Comparison of ENCODE assay signal across 20 cellular contexts in genomic region chr6:97060254-97060653, GRCh38.
DNase-seq lines count a peak whose midpoint lies in the region; ATAC-seq lines count a peak whose summit lies in the region.
"Had no signal": no experiment of that assay in that cellular context is flagged by ENCODE, and none has a peak within 500 bp of the region (broad histone marks: within the 10 kb centered on the region; RNA-seq: fewer than 3 reads in every experiment).

No MANE protein-coding gene starts in this region.

- H3K27ac Mint-ChIP-seq in activated CD4-positive, alpha-beta T cell treated with anti-CD3 and anti-CD28 coated beads, Interleukin-2, amount 10 ng/mL, durations not matched to agents 24 days and 14 days = no peak overlapping the region
- no peak overlapping the region for H3K27ac Mint-ChIP-seq in stimulated activated naive CD8-positive, alpha-beta T cell treated with anti-CD3 and anti-CD28 coated beads, Interleukin-15, amount 100 ng/mL, for 72 hours
- H3K27ac Mint-ChIP-seq: B cell; CD4-positive, alpha-beta T cell; CD8-positive, alpha-beta T cell had no signal

- peak; percentile 35 for ATAC-seq in stimulated activated naive CD8-positive, alpha-beta T cell treated with anti-CD3 and anti-CD28 coated beads, Interleukin-15, amount 100 ng/mL, for 72 hours
- no peak for ATAC-seq in stimulated activated naive CD8-positive, alpha-beta T cell treated with anti-CD3 and anti-CD28 coated beads, Interleukin-15, Interleukin-2, amounts not matched to agents 100 U/mL and 50 U/mL, for 24 hours
- no peak for ATAC-seq in GM21528 (IDR thresholded peaks at IDR 0.05; ENCODE audit: low FRiP score, unreplicated experiment)
- ATAC-seq: CD8-positive, alpha-beta T cell had no signal

- DNase-seq in activated CD4-positive, alpha-beta T cell treated with anti-CD3 and anti-CD28 coated beads, Interleukin-2, amount 10 ng/mL, durations not matched to agents 24 days and 14 days = peak; percentile 53
- DNase-seq in activated CD4-positive, alpha-beta T cell treated with anti-CD3 and anti-CD28 coated beads for 4 hours = no peak
- no peak for DNase-seq in stimulated activated naive CD8-positive, alpha-beta T cell treated with anti-CD3 and anti-CD28 coated beads, Interleukin-15, amount 100 ng/mL, for 72 hours
- no peak for DNase-seq in stimulated activated naive CD8-positive, alpha-beta T cell treated with anti-CD3 and anti-CD28 coated beads, Interleukin-15, Interleukin-2, amounts not matched to agents 100 U/mL and 50 U/mL, for 24 hours
- no peak for DNase-seq in substantia nigra (lab: John Stamatoyannopoulos, UW)
- DNase-seq in NCI-H446 (lab: John Stamatoyannopoulos, UW) = no peak
- DNase-seq: Caco-2; Calu3; CD4-positive, alpha-beta T cell; CD8-positive, alpha-beta T cell; DMS79; DND-41; EL; GDM1 had no signal

- H3K27ac ChIP-seq in substantia nigra (ENCODE audit: low read depth, low read length, poor library complexity, severe bottlenecking) = peak overlapping the region; percentile 49
- H3K27ac ChIP-seq: 22Rv1; A549; BLaER1 treated with 17β-estradiol and CSF1 and Interleukin-3, amounts not matched to agents 10 nM and 100 nM; C4-2B had no signal

- H3K27me3 Mint-ChIP-seq in activated CD4-positive, alpha-beta T cell treated with anti-CD3 and anti-CD28 coated beads, Interleukin-2, amount 10 ng/mL, durations not matched to agents 24 days and 14 days = no peaks in the 10 kb centered on the region
- peaks cover 6% of the 10 kb centered on the region for H3K27me3 Mint-ChIP-seq in stimulated activated naive CD8-positive, alpha-beta T cell treated with anti-CD3 and anti-CD28 coated beads, Interleukin-15, amount 100 ng/mL, for 72 hours
- H3K27me3 Mint-ChIP-seq: CD4-positive, alpha-beta T cell had no signal

- no peaks in the 10 kb centered on the region for H3K9me3 Mint-ChIP-seq in activated CD4-positive, alpha-beta T cell treated with anti-CD3 and anti-CD28 coated beads, Interleukin-2, amount 10 ng/mL, durations not matched to agents 24 days and 14 days
- H3K9me3 Mint-ChIP-seq in stimulated activated naive CD8-positive, alpha-beta T cell treated with anti-CD3 and anti-CD28 coated beads, Interleukin-15, amount 100 ng/mL, for 72 hours = no peaks in the 10 kb centered on the region
- H3K9me3 Mint-ChIP-seq: CD4-positive, alpha-beta T cell; CD8-positive, alpha-beta T cell had no signal

- no peaks in the 10 kb centered on the region for H3K36me3 Mint-ChIP-seq in activated CD4-positive, alpha-beta T cell treated with anti-CD3 and anti-CD28 coated beads, Interleukin-2, amount 10 ng/mL, durations not matched to agents 24 days and 14 days (ENCODE audit: low read depth)

- intact Hi-C loops in activated CD4-positive, alpha-beta T cell treated with anti-CD3 and anti-CD28 coated beads, Interleukin-2, amount 10 ng/mL, durations not matched to agents 24 days and 14 days (cut with micrococcal nuclease) = no loop called here

- H3K4me3 Mint-ChIP-seq in activated CD4-positive, alpha-beta T cell treated with anti-CD3 and anti-CD28 coated beads, Interleukin-2, amount 10 ng/mL, durations not matched to agents 24 days and 14 days = no peak overlapping the region
- no peak overlapping the region for H3K4me3 Mint-ChIP-seq in stimulated activated naive CD8-positive, alpha-beta T cell treated with anti-CD3 and anti-CD28 coated beads, Interleukin-15, amount 100 ng/mL, for 72 hours
- H3K4me3 Mint-ChIP-seq: B cell; CD4-positive, alpha-beta T cell; CD8-positive, alpha-beta T cell had no signal

- no peaks in the 10 kb centered on the region for H3K4me1 Mint-ChIP-seq in activated CD4-positive, alpha-beta T cell treated with anti-CD3 and anti-CD28 coated beads, Interleukin-2, amount 10 ng/mL, durations not matched to agents 24 days and 14 days
- H3K4me1 Mint-ChIP-seq in stimulated activated naive CD8-positive, alpha-beta T cell treated with anti-CD3 and anti-CD28 coated beads, Interleukin-15, amount 100 ng/mL, for 72 hours = peaks cover 6% of the 10 kb centered on the region
- H3K4me1 Mint-ChIP-seq: B cell had no signal
